In genomic region chr1:235971571-235972315, GRCh38 we compare ENCODE assay signal across 1 cellular context.
TF ChIP-seq lines count a peak whose summit lies in the region.

No MANE protein-coding gene starts in this region.

TF ChIP-seq in HepG2, 621 proteins besides CTCF, POLR2A, EP300 and RAD21 (continued from another document and continues in another):
- TF ChIP-seq ZSCAN20 (CRISPR knock-in tag; IDR thresholded peaks at IDR 0.05; ENCODE audit: borderline replicate concordance) (no peak; the same call in 1 of the 2 replicates), ZSCAN29 (CRISPR knock-in tag; conservative IDR thresholded peaks at IDR 0.05) (no peak), MLX (CRISPR knock-in tag; IDR thresholded peaks at IDR 0.05) (0 out of 2 replicates have a peak, but pooled peaks have one; percentile 52), TCF7L2 (IDR thresholded peaks at IDR 0.05; ENCODE audit: low read depth, low read length) (no peak), HDAC6 (IDR thresholded peaks at IDR 0.05; ENCODE audit: low read depth, low read length) (no peak), SIX1 (CRISPR knock-in tag; IDR thresholded peaks at IDR 0.05; ENCODE audit: borderline replicate concordance) (no peak), RAD51 (IDR thresholded peaks at IDR 0.05; ENCODE audit: borderline replicate concordance) (no peak), ZNF598 (CRISPR knock-in tag; IDR thresholded peaks at IDR 0.05; ENCODE audit: borderline replicate concordance) (0 out of 2 replicates have a peak, but pooled peaks have one; percentile 53), ZNF350 (CRISPR knock-in tag; IDR thresholded peaks at IDR 0.05; ENCODE audit: borderline replicate concordance, low read depth) (no peak), ZNF607 (CRISPR knock-in tag; IDR thresholded peaks at IDR 0.05; ENCODE audit: borderline replicate concordance) (no peak), AGO2 (optimal IDR thresholded peaks at IDR 0.05; ENCODE audit: low read depth, low read length) (no peak), KDM3A (CRISPR knock-in tag; IDR thresholded peaks at IDR 0.05; ENCODE audit: low read depth) (peak; percentile 67; the same call in 1 of the 2 replicates), ZNF10 (CRISPR knock-in tag; IDR thresholded peaks at IDR 0.05; ENCODE audit: borderline replicate concordance, low read depth) (no peak), NFE2L2 (IDR thresholded peaks at IDR 0.05; ENCODE audit: low read length) (no peak), PAWR (CRISPR knock-in tag; IDR thresholded peaks at IDR 0.05; ENCODE audit: borderline replicate concordance) (no peak), MAF1 (CRISPR knock-in tag; IDR thresholded peaks at IDR 0.05; ENCODE audit: borderline replicate concordance) (no peak), GATAD1 (CRISPR knock-in tag; IDR thresholded peaks at IDR 0.05) (no peak), ZNF264 (CRISPR knock-in tag; IDR thresholded peaks at IDR 0.05) (no peak), PAF1 (CRISPR knock-in tag; IDR thresholded peaks at IDR 0.05) (no peak), ZNF709 (CRISPR knock-in tag; IDR thresholded peaks at IDR 0.05) (no peak), ZNF235 (CRISPR knock-in tag; IDR thresholded peaks at IDR 0.05; ENCODE audit: borderline replicate concordance) (no peak), HINFP (CRISPR knock-in tag; IDR thresholded peaks at IDR 0.05; ENCODE audit: low read depth) (no peak; the same call in 1 of the 2 replicates), ATRX (CRISPR knock-in tag; IDR thresholded peaks at IDR 0.05; ENCODE audit: borderline replicate concordance) (no peak), HDAC1 (CRISPR knock-in tag; IDR thresholded peaks at IDR 0.05) (0 out of 2 replicates have a peak, but pooled peaks have one; percentile 33), TRAFD1 (CRISPR knock-in tag; IDR thresholded peaks at IDR 0.05; ENCODE audit: borderline replicate concordance) (no peak), PRMT3 (CRISPR knock-in tag; IDR thresholded peaks at IDR 0.05; ENCODE audit: borderline replicate concordance, low read depth) (no peak), ZFY (CRISPR knock-in tag; IDR thresholded peaks at IDR 0.05) (peak; percentile 49; the same call in 1 of the 2 replicates), KDM2A (CRISPR knock-in tag; IDR thresholded peaks at IDR 0.05; ENCODE audit: borderline replicate concordance, low read depth) (no peak), ZNF703 (CRISPR knock-in tag; IDR thresholded peaks at IDR 0.05; ENCODE audit: borderline replicate concordance) (no peak), ZNF839 (CRISPR knock-in tag; IDR thresholded peaks at IDR 0.05; ENCODE audit: borderline replicate concordance) (no peak), ZNF337 (CRISPR knock-in tag; IDR thresholded peaks at IDR 0.05; ENCODE audit: borderline replicate concordance, low read depth) (no peak), SNAPC2 (CRISPR knock-in tag; IDR thresholded peaks at IDR 0.05) (no peak), EEA1 (CRISPR knock-in tag; IDR thresholded peaks at IDR 0.05; ENCODE audit: borderline replicate concordance) (peak; percentile 52; the same call in 1 of the 2 replicates), MYPOP (CRISPR knock-in tag; IDR thresholded peaks at IDR 0.05) (no peak), THYN1 (CRISPR knock-in tag; IDR thresholded peaks at IDR 0.05; ENCODE audit: borderline replicate concordance, low read depth) (no peak), GTF2F1 (IDR thresholded peaks at IDR 0.05; ENCODE audit: low read length) (no peak), PRPF4 (IDR thresholded peaks at IDR 0.05; ENCODE audit: low read depth, low read length, poor library complexity, severe bottlenecking) (no peak), ZNF513 (CRISPR knock-in tag; conservative IDR thresholded peaks at IDR 0.05) (no peak), YEATS4 (CRISPR knock-in tag; IDR thresholded peaks at IDR 0.05; ENCODE audit: borderline replicate concordance) (no peak), KDM1A (CRISPR knock-in tag; IDR thresholded peaks at IDR 0.05) (no peak), ZNF432 (CRISPR knock-in tag; IDR thresholded peaks at IDR 0.05; ENCODE audit: borderline replicate concordance) (no peak), MLXIP (CRISPR knock-in tag; IDR thresholded peaks at IDR 0.05; ENCODE audit: borderline replicate concordance) (no peak), ZNF18 (CRISPR knock-in tag; IDR thresholded peaks at IDR 0.05; ENCODE audit: insufficient replicate concordance) (no peak), DNMT1 (CRISPR knock-in tag; IDR thresholded peaks at IDR 0.05) (no peak), ARNT2 (CRISPR knock-in tag; IDR thresholded peaks at IDR 0.05; ENCODE audit: low read depth) (no peak; the same call in 1 of the 2 replicates), SP2 (CRISPR knock-in tag; IDR thresholded peaks at IDR 0.05) (no peak)
- TF ChIP-seq, protein P1, sequence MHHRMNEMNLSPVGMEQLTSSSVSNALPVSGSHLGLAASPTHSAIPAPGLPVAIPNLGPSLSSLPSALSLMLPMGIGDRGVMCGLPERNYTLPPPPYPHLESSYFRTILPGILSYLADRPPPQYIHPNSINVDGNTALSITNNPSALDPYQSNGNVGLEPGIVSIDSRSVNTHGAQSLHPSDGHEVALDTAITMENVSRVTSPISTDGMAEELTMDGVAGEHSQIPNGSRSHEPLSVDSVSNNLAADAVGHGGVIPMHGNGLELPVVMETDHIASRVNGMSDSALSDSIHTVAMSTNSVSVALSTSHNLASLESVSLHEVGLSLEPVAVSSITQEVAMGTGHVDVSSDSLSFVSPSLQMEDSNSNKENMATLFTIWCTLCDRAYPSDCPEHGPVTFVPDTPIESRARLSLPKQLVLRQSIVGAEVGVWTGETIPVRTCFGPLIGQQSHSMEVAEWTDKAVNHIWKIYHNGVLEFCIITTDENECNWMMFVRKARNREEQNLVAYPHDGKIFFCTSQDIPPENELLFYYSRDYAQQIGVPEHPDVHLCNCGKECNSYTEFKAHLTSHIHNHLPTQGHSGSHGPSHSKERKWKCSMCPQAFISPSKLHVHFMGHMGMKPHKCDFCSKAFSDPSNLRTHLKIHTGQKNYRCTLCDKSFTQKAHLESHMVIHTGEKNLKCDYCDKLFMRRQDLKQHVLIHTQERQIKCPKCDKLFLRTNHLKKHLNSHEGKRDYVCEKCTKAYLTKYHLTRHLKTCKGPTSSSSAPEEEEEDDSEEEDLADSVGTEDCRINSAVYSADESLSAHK (CRISPR knock-in tag; IDR thresholded peaks at IDR 0.05; ENCODE audit: borderline replicate concordance): no peak
- TF ChIP-seq, protein P2, sequence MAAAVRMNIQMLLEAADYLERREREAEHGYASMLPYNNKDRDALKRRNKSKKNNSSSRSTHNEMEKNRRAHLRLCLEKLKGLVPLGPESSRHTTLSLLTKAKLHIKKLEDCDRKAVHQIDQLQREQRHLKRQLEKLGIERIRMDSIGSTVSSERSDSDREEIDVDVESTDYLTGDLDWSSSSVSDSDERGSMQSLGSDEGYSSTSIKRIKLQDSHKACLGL (CRISPR knock-in tag; IDR thresholded peaks at IDR 0.05): no peak
- TF ChIP-seq, protein P3, sequence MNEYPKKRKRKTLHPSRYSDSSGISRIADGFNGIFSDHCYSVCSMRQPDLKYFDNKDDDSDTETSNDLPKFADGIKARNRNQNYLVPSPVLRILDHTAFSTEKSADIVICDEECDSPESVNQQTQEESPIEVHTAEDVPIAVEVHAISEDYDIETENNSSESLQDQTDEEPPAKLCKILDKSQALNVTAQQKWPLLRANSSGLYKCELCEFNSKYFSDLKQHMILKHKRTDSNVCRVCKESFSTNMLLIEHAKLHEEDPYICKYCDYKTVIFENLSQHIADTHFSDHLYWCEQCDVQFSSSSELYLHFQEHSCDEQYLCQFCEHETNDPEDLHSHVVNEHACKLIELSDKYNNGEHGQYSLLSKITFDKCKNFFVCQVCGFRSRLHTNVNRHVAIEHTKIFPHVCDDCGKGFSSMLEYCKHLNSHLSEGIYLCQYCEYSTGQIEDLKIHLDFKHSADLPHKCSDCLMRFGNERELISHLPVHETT (CRISPR knock-in tag; conservative IDR thresholded peaks at IDR 0.05): no peak
- TF ChIP-seq, protein P4, sequence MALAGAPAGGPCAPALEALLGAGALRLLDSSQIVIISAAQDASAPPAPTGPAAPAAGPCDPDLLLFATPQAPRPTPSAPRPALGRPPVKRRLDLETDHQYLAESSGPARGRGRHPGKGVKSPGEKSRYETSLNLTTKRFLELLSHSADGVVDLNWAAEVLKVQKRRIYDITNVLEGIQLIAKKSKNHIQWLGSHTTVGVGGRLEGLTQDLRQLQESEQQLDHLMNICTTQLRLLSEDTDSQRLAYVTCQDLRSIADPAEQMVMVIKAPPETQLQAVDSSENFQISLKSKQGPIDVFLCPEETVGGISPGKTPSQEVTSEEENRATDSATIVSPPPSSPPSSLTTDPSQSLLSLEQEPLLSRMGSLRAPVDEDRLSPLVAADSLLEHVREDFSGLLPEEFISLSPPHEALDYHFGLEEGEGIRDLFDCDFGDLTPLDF (CRISPR knock-in tag; IDR thresholded peaks at IDR 0.05): no peak
- TF ChIP-seq, protein P5, sequence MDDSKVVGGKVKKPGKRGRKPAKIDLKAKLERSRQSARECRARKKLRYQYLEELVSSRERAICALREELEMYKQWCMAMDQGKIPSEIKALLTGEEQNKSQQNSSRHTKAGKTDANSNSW (CRISPR knock-in tag; IDR thresholded peaks at IDR 0.05; ENCODE audit: borderline replicate concordance): no peak
